In genomic region chr11:24344222-24344621, GRCh38 we compare ENCODE assay signal across 1 cellular context.
TF ChIP-seq lines count a peak whose summit lies in the region.

No MANE protein-coding gene starts in this region.

TF ChIP-seq in GM23338, 12 proteins besides CTCF, POLR2A, EP300 and RAD21 (continued from another document):
- TF ChIP-seq, protein P1, sequence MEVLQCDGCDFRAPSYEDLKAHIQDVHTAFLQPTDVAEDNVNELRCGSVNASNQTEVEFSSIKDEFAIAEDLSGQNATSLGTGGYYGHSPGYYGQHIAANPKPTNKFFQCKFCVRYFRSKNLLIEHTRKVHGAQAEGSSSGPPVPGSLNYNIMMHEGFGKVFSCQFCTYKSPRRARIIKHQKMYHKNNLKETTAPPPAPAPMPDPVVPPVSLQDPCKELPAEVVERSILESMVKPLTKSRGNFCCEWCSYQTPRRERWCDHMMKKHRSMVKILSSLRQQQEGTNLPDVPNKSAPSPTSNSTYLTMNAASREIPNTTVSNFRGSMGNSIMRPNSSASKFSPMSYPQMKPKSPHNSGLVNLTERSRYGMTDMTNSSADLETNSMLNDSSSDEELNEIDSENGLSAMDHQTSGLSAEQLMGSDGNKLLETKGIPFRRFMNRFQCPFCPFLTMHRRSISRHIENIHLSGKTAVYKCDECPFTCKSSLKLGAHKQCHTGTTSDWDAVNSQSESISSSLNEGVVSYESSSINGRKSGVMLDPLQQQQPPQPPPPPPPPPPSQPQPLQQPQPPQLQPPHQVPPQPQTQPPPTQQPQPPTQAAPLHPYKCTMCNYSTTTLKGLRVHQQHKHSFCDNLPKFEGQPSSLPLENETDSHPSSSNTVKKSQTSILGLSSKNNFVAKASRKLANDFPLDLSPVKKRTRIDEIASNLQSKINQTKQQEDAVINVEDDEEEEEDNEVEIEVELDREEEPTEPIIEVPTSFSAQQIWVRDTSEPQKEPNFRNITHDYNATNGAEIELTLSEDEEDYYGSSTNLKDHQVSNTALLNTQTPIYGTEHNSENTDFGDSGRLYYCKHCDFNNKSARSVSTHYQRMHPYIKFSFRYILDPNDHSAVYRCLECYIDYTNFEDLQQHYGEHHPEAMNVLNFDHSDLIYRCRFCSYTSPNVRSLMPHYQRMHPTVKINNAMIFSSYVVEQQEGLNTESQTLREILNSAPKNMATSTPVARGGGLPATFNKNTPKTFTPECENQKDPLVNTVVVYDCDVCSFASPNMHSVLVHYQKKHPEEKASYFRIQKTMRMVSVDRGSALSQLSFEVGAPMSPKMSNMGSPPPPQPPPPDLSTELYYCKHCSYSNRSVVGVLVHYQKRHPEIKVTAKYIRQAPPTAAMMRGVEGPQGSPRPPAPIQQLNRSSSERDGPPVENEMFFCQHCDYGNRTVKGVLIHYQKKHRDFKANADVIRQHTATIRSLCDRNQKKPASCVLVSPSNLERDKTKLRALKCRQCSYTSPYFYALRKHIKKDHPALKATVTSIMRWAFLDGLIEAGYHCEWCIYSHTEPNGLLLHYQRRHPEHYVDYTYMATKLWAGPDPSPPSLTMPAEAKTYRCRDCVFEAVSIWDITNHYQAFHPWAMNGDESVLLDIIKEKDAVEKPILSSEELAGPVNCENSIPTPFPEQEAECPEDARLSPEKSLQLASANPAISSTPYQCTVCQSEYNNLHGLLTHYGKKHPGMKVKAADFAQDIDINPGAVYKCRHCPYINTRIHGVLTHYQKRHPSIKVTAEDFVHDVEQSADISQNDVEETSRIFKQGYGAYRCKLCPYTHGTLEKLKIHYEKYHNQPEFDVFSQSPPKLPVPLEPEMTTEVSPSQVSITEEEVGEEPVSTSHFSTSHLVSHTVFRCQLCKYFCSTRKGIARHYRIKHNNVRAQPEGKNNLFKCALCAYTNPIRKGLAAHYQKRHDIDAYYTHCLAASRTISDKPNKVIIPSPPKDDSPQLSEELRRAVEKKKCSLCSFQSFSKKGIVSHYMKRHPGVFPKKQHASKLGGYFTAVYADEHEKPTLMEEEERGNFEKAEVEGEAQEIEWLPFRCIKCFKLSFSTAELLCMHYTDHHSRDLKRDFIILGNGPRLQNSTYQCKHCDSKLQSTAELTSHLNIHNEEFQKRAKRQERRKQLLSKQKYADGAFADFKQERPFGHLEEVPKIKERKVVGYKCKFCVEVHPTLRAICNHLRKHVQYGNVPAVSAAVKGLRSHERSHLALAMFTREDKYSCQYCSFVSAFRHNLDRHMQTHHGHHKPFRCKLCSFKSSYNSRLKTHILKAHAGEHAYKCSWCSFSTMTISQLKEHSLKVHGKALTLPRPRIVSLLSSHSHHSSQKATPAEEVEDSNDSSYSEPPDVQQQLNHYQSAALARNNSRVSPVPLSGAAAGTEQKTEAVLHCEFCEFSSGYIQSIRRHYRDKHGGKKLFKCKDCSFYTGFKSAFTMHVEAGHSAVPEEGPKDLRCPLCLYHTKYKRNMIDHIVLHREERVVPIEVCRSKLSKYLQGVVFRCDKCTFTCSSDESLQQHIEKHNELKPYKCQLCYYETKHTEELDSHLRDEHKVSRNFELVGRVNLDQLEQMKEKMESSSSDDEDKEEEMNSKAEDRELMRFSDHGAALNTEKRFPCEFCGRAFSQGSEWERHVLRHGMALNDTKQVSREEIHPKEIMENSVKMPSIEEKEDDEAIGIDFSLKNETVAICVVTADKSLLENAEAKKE (CRISPR knock-in tag; IDR thresholded peaks at IDR 0.05): no peak
- no peak for TF ChIP-seq ZNF331 (CRISPR knock-in tag; IDR thresholded peaks at IDR 0.05; ENCODE audit: low read depth)
- no peak for TF ChIP-seq EZH2 (IDR thresholded peaks at IDR 0.05; ENCODE audit: low read depth, unreplicated experiment)
- TF ChIP-seq JUNB (IDR thresholded peaks at IDR 0.05; ENCODE audit: unreplicated experiment): no peak
- TF ChIP-seq POLR2AphosphoS5 (IDR thresholded peaks at IDR 0.05; ENCODE audit: low read depth): no peak
- TF ChIP-seq EZH2phosphoT487 (IDR thresholded peaks at IDR 0.05; ENCODE audit: unreplicated experiment): no peak
- TF ChIP-seq REST (IDR thresholded peaks at IDR 0.05; ENCODE audit: unreplicated experiment): no peak
- no peak for TF ChIP-seq ETS1 (IDR thresholded peaks at IDR 0.05)
- TF ChIP-seq STAT1 (IDR thresholded peaks at IDR 0.05; ENCODE audit: unreplicated experiment): no peak
